1 cellular context compared by ENCODE assay signal in the genomic region with DNA sequence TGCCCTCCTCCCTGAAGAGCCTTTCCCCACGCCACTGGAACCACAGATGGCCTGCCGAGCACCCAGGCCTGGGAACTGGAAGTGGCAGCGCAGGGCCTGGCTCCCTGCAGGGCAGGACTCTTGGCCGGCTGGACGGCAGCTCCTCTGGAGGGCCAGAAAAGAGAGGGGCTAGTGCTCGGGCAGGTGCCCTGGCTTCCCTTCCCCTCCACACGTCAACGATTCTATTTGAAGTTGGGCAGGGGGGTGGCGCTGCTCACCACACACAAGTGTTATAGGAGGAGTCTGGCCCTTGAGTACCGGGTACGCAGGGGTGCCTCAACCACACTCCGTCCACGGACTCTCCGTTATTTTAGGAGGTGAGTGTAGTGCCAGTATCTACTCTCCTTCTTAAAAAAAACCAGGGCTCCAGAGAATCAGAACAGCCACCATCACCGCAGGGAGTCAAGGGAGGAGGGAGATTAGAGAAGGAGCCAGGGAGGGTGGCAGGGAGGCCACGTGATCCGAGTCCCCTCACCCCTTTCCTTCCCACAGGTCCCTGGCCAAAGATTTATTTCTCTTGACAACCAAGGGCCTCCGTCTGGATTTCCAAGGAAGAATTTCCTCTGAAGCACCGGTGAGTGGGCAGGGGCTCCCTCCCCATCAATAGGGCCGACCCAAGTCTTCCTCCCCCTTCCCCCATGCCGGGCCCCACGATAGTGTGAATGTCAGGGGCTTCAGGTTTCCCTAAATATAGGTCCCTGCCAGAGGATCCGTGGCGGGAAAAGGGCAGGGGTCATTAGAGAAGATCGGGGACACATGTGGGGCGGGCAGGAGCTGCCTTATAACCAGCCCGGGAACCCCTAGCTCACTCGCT.
A peak's percentile ranks its signal among the peaks of the same experiment; 100 is the strongest.
TF ChIP-seq lines count a peak whose summit lies in the region.

No MANE protein-coding gene starts in this region.

TF ChIP-seq in HepG2, 621 proteins besides CTCF, POLR2A, EP300 and RAD21 (continues in another document):
- 0 out of 2 replicates have a peak, but pooled peaks have one; percentile 4 for TF ChIP-seq BHLHE40 (IDR thresholded peaks at IDR 0.05; ENCODE audit: low read length)
- TF ChIP-seq PTBP1 (IDR thresholded peaks at IDR 0.05; ENCODE audit: low read depth, low read length, poor library complexity, severe bottlenecking): peak; percentile 58
- TF ChIP-seq ISL2 (CRISPR knock-in tag; IDR thresholded peaks at IDR 0.05): no peak
- TF ChIP-seq CBX1 (IDR thresholded peaks at IDR 0.05; ENCODE audit: low read depth): no peak
- peak; percentile 74 for TF ChIP-seq RBFOX2 (IDR thresholded peaks at IDR 0.05; ENCODE audit: low read depth, low read length)
- TF ChIP-seq, protein P1, sequence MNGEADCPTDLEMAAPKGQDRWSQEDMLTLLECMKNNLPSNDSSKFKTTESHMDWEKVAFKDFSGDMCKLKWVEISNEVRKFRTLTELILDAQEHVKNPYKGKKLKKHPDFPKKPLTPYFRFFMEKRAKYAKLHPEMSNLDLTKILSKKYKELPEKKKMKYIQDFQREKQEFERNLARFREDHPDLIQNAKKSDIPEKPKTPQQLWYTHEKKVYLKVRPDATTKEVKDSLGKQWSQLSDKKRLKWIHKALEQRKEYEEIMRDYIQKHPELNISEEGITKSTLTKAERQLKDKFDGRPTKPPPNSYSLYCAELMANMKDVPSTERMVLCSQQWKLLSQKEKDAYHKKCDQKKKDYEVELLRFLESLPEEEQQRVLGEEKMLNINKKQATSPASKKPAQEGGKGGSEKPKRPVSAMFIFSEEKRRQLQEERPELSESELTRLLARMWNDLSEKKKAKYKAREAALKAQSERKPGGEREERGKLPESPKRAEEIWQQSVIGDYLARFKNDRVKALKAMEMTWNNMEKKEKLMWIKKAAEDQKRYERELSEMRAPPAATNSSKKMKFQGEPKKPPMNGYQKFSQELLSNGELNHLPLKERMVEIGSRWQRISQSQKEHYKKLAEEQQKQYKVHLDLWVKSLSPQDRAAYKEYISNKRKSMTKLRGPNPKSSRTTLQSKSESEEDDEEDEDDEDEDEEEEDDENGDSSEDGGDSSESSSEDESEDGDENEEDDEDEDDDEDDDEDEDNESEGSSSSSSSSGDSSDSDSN (CRISPR knock-in tag; IDR thresholded peaks at IDR 0.05): peak; percentile 85
- TF ChIP-seq HNF1A (IDR thresholded peaks at IDR 0.05; ENCODE audit: low read depth): no peak; the same call in 1 of the 2 replicates
- peak; percentile 58; the same call in 1 of the 2 replicates for TF ChIP-seq HNF1A (CRISPR knock-in tag; IDR thresholded peaks at IDR 0.05; ENCODE audit: borderline replicate concordance)
- TF ChIP-seq HOXA7 (CRISPR knock-in tag; IDR thresholded peaks at IDR 0.05): no peak
- TF ChIP-seq, protein P2, sequence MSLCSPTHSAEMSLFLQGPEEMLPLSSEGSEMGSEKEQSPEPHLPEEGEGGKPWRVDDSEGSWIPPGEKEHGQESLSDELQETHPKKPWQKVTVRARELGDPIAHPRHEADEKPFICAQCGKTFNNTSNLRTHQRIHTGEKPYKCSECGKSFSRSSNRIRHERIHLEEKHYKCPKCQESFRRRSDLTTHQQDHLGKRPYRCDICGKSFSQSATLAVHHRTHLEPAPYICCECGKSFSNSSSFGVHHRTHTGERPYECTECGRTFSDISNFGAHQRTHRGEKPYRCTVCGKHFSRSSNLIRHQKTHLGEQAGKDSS (CRISPR knock-in tag; IDR thresholded peaks at IDR 0.05; ENCODE audit: borderline replicate concordance, low read depth): peak; percentile 43
- TF ChIP-seq, protein P3, sequence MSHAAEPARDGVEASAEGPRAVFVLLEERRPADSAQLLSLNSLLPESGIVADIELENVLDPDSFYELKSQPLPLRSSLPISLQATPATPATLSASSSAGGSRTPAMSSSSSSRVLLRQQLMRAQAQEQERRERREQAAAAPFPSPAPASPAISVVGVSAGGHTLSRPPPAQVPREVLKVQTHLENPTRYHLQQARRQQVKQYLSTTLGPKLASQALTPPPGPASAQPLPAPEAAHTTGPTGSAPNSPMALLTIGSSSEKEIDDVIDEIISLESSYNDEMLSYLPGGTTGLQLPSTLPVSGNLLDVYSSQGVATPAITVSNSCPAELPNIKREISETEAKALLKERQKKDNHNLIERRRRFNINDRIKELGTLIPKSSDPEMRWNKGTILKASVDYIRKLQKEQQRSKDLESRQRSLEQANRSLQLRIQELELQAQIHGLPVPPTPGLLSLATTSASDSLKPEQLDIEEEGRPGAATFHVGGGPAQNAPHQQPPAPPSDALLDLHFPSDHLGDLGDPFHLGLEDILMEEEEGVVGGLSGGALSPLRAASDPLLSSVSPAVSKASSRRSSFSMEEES (CRISPR knock-in tag; IDR thresholded peaks at IDR 0.05): peak; percentile 21; the same call in 1 of the 2 replicates
- peak; percentile 73 for TF ChIP-seq HNRNPK (IDR thresholded peaks at IDR 0.05; ENCODE audit: low read depth, low read length, poor library complexity, severe bottlenecking)
- peak; percentile 98 for TF ChIP-seq ZC3H13 (CRISPR knock-in tag; IDR thresholded peaks at IDR 0.05)
- peak; percentile 72; the same call in 1 of the 2 replicates for TF ChIP-seq ZNF333 (CRISPR knock-in tag; IDR thresholded peaks at IDR 0.05; ENCODE audit: borderline replicate concordance)
- TF ChIP-seq HMGXB3 (CRISPR knock-in tag; IDR thresholded peaks at IDR 0.05; ENCODE audit: borderline replicate concordance): peak; percentile 53; the same call in 1 of the 2 replicates
- 0 out of 2 replicates have a peak, but pooled peaks have one; percentile 47 for TF ChIP-seq RFXAP (CRISPR knock-in tag; IDR thresholded peaks at IDR 0.05; ENCODE audit: borderline replicate concordance)
- TF ChIP-seq, protein P4, sequence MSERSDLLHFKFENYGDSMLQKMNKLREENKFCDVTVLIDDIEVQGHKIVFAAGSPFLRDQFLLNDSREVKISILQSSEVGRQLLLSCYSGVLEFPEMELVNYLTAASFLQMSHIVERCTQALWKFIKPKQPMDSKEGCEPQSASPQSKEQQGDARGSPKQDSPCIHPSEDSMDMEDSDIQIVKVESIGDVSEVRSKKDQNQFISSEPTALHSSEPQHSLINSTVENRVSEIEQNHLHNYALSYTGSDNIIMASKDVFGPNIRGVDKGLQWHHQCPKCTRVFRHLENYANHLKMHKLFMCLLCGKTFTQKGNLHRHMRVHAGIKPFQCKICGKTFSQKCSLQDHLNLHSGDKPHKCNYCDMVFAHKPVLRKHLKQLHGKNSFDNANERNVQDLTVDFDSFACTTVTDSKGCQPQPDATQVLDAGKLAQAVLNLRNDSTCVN (CRISPR knock-in tag; IDR thresholded peaks at IDR 0.05; ENCODE audit: borderline replicate concordance): peak; percentile 35; the same call in 1 of the 2 replicates
- TF ChIP-seq NR2F1 (CRISPR knock-in tag; IDR thresholded peaks at IDR 0.05): no peak
- TF ChIP-seq U2AF2 (IDR thresholded peaks at IDR 0.05; ENCODE audit: low read depth, low read length): no peak
- TF ChIP-seq ZNF781 (CRISPR knock-in tag; IDR thresholded peaks at IDR 0.05; ENCODE audit: borderline replicate concordance, not compliant biosample characterization): peak; percentile 20
- TF ChIP-seq ZNF564 (CRISPR knock-in tag; IDR thresholded peaks at IDR 0.05): peak; percentile 83
- peak; percentile 87 for TF ChIP-seq TARDBP (CRISPR knock-in tag; IDR thresholded peaks at IDR 0.05)
- TF ChIP-seq SP4 (CRISPR knock-in tag; IDR thresholded peaks at IDR 0.05): peak; percentile 73; the same call in 1 of the 2 replicates
- TF ChIP-seq SSRP1 (CRISPR knock-in tag; IDR thresholded peaks at IDR 0.05): 0 out of 2 replicates have a peak, but pooled peaks have one; percentile 6
- TF ChIP-seq, protein P5, sequence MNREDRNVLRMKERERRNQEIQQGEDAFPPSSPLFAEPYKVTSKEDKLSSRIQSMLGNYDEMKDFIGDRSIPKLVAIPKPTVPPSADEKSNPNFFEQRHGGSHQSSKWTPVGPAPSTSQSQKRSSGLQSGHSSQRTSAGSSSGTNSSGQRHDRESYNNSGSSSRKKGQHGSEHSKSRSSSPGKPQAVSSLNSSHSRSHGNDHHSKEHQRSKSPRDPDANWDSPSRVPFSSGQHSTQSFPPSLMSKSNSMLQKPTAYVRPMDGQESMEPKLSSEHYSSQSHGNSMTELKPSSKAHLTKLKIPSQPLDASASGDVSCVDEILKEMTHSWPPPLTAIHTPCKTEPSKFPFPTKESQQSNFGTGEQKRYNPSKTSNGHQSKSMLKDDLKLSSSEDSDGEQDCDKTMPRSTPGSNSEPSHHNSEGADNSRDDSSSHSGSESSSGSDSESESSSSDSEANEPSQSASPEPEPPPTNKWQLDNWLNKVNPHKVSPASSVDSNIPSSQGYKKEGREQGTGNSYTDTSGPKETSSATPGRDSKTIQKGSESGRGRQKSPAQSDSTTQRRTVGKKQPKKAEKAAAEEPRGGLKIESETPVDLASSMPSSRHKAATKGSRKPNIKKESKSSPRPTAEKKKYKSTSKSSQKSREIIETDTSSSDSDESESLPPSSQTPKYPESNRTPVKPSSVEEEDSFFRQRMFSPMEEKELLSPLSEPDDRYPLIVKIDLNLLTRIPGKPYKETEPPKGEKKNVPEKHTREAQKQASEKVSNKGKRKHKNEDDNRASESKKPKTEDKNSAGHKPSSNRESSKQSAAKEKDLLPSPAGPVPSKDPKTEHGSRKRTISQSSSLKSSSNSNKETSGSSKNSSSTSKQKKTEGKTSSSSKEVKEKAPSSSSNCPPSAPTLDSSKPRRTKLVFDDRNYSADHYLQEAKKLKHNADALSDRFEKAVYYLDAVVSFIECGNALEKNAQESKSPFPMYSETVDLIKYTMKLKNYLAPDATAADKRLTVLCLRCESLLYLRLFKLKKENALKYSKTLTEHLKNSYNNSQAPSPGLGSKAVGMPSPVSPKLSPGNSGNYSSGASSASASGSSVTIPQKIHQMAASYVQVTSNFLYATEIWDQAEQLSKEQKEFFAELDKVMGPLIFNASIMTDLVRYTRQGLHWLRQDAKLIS (CRISPR knock-in tag; IDR thresholded peaks at IDR 0.05): 0 out of 2 replicates have a peak, but pooled peaks have one; percentile 42
- peak; percentile 67 for TF ChIP-seq PHF8 (CRISPR knock-in tag; IDR thresholded peaks at IDR 0.05)
- peak; percentile 48; the same call in 1 of the 2 replicates for TF ChIP-seq ZZZ3 (CRISPR knock-in tag; IDR thresholded peaks at IDR 0.05; ENCODE audit: borderline replicate concordance)
- TF ChIP-seq, protein P6, sequence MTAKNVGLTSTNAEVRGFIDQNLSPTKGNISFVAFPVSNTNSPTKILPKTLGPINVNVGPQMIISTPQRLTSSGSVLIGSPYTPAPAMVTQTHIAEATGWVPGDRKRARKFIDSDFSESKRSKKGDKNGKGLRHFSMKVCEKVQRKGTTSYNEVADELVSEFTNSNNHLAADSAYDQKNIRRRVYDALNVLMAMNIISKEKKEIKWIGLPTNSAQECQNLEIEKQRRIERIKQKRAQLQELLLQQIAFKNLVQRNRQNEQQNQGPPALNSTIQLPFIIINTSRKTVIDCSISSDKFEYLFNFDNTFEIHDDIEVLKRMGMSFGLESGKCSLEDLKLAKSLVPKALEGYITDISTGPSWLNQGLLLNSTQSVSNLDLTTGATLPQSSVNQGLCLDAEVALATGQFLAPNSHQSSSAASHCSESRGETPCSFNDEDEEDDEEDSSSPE (CRISPR knock-in tag; IDR thresholded peaks at IDR 0.05): peak; percentile 37; the same call in 1 of the 2 replicates
